1 cellular context compared by ENCODE assay signal in genomic region chr1:55848906-55849305, GRCh38.
A peak's percentile ranks its signal among the peaks of the same experiment; 100 is the strongest.
TF ChIP-seq lines count a peak whose summit lies in the region.

No MANE protein-coding gene starts in this region.

TF ChIP-seq in H1, 55 proteins besides CTCF, POLR2A, EP300 and RAD21:
- TF ChIP-seq SIX5 (IDR thresholded peaks at IDR 0.05; ENCODE audit: low read depth, low read length), result no peak
- TF ChIP-seq TEAD4 (IDR thresholded peaks at IDR 0.05; ENCODE audit: low read depth, low read length), result peak; percentile 51; the same call in 1 of the 2 replicates
- TF ChIP-seq, protein P1, sequence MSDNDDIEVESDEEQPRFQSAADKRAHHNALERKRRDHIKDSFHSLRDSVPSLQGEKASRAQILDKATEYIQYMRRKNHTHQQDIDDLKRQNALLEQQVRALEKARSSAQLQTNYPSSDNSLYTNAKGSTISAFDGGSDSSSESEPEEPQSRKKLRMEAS (IDR thresholded peaks at IDR 0.05), result 0 out of 2 replicates have a peak, but pooled peaks have one; percentile 15
